11 cellular contexts compared by ENCODE assay signal in the genomic region with DNA sequence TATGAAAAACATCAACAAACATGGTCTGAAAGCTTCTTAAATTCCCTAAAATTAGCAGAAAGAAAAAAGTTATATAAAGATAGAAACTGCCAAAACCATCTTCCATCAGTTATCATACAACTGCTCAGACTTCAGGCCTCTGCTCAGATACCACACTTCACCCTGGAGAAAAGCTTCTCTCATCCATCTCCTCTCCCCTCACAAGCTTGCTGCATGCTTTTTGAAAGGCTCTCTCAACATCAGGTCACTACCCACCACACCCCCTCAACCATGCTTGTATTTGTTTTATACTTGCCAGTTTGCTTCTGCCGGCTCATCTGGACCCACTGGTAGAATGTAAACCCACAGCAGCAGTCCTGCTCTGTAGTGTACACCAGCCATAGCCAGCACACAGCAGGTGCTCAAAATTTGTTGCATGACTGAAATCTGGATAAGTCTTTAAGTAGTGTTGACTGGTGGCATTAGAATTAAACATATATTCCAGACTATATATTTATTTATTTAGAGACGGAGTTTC. TPM values are rescaled to one million over a fixed set of nuclear protein-coding genes. Genes with fewer than 3 reads are reported as not detected.
DNase-seq lines count a peak whose midpoint lies in the region; ATAC-seq and TF ChIP-seq lines count a peak whose summit lies in the region.
"Had no signal": no experiment of that assay in that cellular context is flagged by ENCODE, and none has a peak within 500 bp of the region (broad histone marks: within the 10 kb centered on the region; RNA-seq: fewer than 3 reads in every experiment).

No MANE protein-coding gene starts in this region.

- ATAC-seq in Panc1, result peak; percentile 40; the same call in 1 of the 2 replicates
- no peak for ATAC-seq in stimulated activated naive CD8-positive, alpha-beta T cell treated with anti-CD3 and anti-CD28 coated beads, Interleukin-15, amount 100 ng/mL, for 72 hours
- ATAC-seq: Right ventricle myocardium inferior had no signal

- H3K4me2 ChIP-seq in hepatocyte (peak overlapping the region; percentile 5), MM.1S (ENCODE audit: low read depth, low read length) (no peak overlapping the region), Karpas-422 (ENCODE audit: low read depth, low read length, poor library complexity, severe bottlenecking) (no peak overlapping the region)

- H3K27ac Mint-ChIP-seq in activated naive CD4-positive, alpha-beta T cell treated with anti-CD3 and anti-CD28 coated beads for 36 hours, result peak overlapping the region; percentile 39
- peak overlapping the region; percentile 61 to 76 for H3K27ac Mint-ChIP-seq in stimulated activated naive CD8-positive, alpha-beta T cell treated with anti-CD3 and anti-CD28 coated beads, Interleukin-15, amount 100 ng/mL, for 72 hours

- 82% methylated on average over 2 of the region's 2 CpGs for WGBS in hepatocyte (ENCODE audit: low lambda C conversion rate, missing lambda C conversion rate)

- no peaks in the 10 kb centered on the region for H3K9me2 ChIP-seq in hepatocyte (replicated peaks; ENCODE audit: insufficient read depth)
- no peaks in the 10 kb centered on the region for H3K9me2 ChIP-seq in MM.1S (replicated peaks; ENCODE audit: insufficient read depth, low read length)
- no peaks in the 10 kb centered on the region for H3K9me2 ChIP-seq in Karpas-422 (replicated peaks; ENCODE audit: insufficient read depth, low read length)

- H3K9ac ChIP-seq in MM.1S (ENCODE audit: low read length) (no peak overlapping the region), Karpas-422 (ENCODE audit: low read length) (no peak overlapping the region)

- no peak for TF ChIP-seq CTCF in Panc1 (IDR thresholded peaks at IDR 0.05)
- no peak for TF ChIP-seq CTCF in hepatocyte (IDR thresholded peaks at IDR 0.05; ENCODE audit: poor library complexity)
- TF ChIP-seq CTCF in MM.1S (IDR thresholded peaks at IDR 0.05; ENCODE audit: low read length), result no peak

- no TSS peak for BruUV-seq in Panc1 (replicated peaks; lab: Mats Ljungman, UMichigan)

- intact Hi-C loops in activated naive CD4-positive, alpha-beta T cell treated with anti-CD3 and anti-CD28 coated beads for 36 hours (cut with micrococcal nuclease), result no loop called here
- intact Hi-C loops in Panc1 (cut with micrococcal nuclease; ENCODE audit: unreplicated experiment), result no loop called here

- POLR2A ChIA-PET in Panc1 (lab: Charles Lee), result no interaction called here

- no peak overlapping the region for H2AFZ ChIP-seq in hepatocyte
- no peak overlapping the region for H2AFZ ChIP-seq in MM.1S (ENCODE audit: low read length)
- H2AFZ ChIP-seq in Karpas-422 (ENCODE audit: low read length), result no peak overlapping the region

- peaks cover 100% of the 10 kb centered on the region for H3K79me2 ChIP-seq in hepatocyte
- H3K79me2 ChIP-seq in MM.1S (ENCODE audit: low read length), result peaks cover 97% of the 10 kb centered on the region
- H3K79me2 ChIP-seq in Karpas-422 (ENCODE audit: low read length), result peaks cover 100% of the 10 kb centered on the region

- H3K4me3 ChIP-seq in Panc1 (ENCODE audit: low read depth in 2 of 2, low read length in 2 of 2) (no peak overlapping the region), hepatocyte (no peak overlapping the region), MM.1S (ENCODE audit: low read length) (no peak overlapping the region), Karpas-422 (ENCODE audit: low read length) (no peak overlapping the region)
- H3K4me3 ChIP-seq: uterus had no signal

- DNase-seq in activated naive CD4-positive, alpha-beta T cell treated with anti-CD3 and anti-CD28 coated beads for 36 hours, result no peak
- no peak for DNase-seq in activated naive CD4-positive, alpha-beta T cell (lab: John Stamatoyannopoulos, UW)
- DNase-seq in Panc1 (ENCODE audit: low read depth, low spot score) (no peak), hepatocyte (ENCODE audit: low spot score) (no peak), MM.1S (no peak), C1 segment of cervical spinal cord (lab: John Stamatoyannopoulos, UW) (no peak), Karpas-422 (no peak)
- DNase-seq in stimulated activated naive CD8-positive, alpha-beta T cell treated with anti-CD3 and anti-CD28 coated beads, Interleukin-15, amount 100 ng/mL, for 72 hours, result no peak
- DNase-seq: NCI-H226, uterus had no signal

- H3K4me1 Mint-ChIP-seq in activated naive CD4-positive, alpha-beta T cell treated with anti-CD3 and anti-CD28 coated beads for 36 hours (ENCODE audit: low read depth), result peaks cover 83% of the 10 kb centered on the region
- H3K4me1 Mint-ChIP-seq in stimulated activated naive CD8-positive, alpha-beta T cell treated with anti-CD3 and anti-CD28 coated beads, Interleukin-15, amount 100 ng/mL, for 72 hours, result peaks cover 82% of the 10 kb centered on the region

- H3K36me3 ChIP-seq in Panc1 (ENCODE audit: control insufficient read depth, insufficient read depth, low read length) (peaks cover 24% of the 10 kb centered on the region), hepatocyte (replicated peaks; ENCODE audit: insufficient read depth, low read depth) (no peaks in the 10 kb centered on the region), MM.1S (replicated peaks; ENCODE audit: insufficient read depth, low read length) (no peaks in the 10 kb centered on the region), Karpas-422 (ENCODE audit: insufficient read depth, low read length) (peaks cover 66% of the 10 kb centered on the region)
- H3K36me3 ChIP-seq: uterus had no signal

- H3K4me1 ChIP-seq in Panc1 (ENCODE audit: control insufficient read depth, insufficient read depth, low read length) (peaks cover 34% of the 10 kb centered on the region), hepatocyte (ENCODE audit: insufficient read depth) (peaks cover 24% of the 10 kb centered on the region), MM.1S (ENCODE audit: low read length) (no peaks in the 10 kb centered on the region), Karpas-422 (ENCODE audit: low read length) (peaks cover 11% of the 10 kb centered on the region)

- 0 out of 2 replicates have a peak, but pooled peaks cover 2% of the 10 kb centered on the region for H3F3A ChIP-seq in MM.1S (ENCODE audit: insufficient read depth, low read length)

- H3K4me3 Mint-ChIP-seq in activated naive CD4-positive, alpha-beta T cell treated with anti-CD3 and anti-CD28 coated beads for 36 hours, result peak overlapping the region; percentile 20
- peak overlapping the region in 1 of 2 donors; percentile 18 for H3K4me3 Mint-ChIP-seq in stimulated activated naive CD8-positive, alpha-beta T cell treated with anti-CD3 and anti-CD28 coated beads, Interleukin-15, amount 100 ng/mL, for 72 hours

- H3K27me3 Mint-ChIP-seq in activated naive CD4-positive, alpha-beta T cell treated with anti-CD3 and anti-CD28 coated beads for 36 hours (ENCODE audit: low read depth), result no peaks in the 10 kb centered on the region
- H3K27me3 Mint-ChIP-seq in stimulated activated naive CD8-positive, alpha-beta T cell treated with anti-CD3 and anti-CD28 coated beads, Interleukin-15, amount 100 ng/mL, for 72 hours, result no peaks in the 10 kb centered on the region

- no peaks in the 10 kb centered on the region for H3K27me3 ChIP-seq in Panc1 (ENCODE audit: control insufficient read depth, insufficient read depth, low read length)
- H3K27me3 ChIP-seq in hepatocyte, result no peaks in the 10 kb centered on the region
- H3K27me3 ChIP-seq in MM.1S (replicated peaks; ENCODE audit: insufficient read depth, low read length), result no peaks in the 10 kb centered on the region
- H3K27me3 ChIP-seq in Karpas-422 (ENCODE audit: low read length), result no peaks in the 10 kb centered on the region
- H3K27me3 ChIP-seq: uterus had no signal

- H3K27ac ChIP-seq in Panc1 (ENCODE audit: low read length) (no peak overlapping the region), hepatocyte (no peak overlapping the region), MM.1S (ENCODE audit: low read length) (no peak overlapping the region), Karpas-422 (ENCODE audit: low read length) (no peak overlapping the region)

- no peaks in the 10 kb centered on the region for H3K9me3 Mint-ChIP-seq in activated naive CD4-positive, alpha-beta T cell treated with anti-CD3 and anti-CD28 coated beads for 36 hours
- no peaks in the 10 kb centered on the region for H3K9me3 Mint-ChIP-seq in stimulated activated naive CD8-positive, alpha-beta T cell treated with anti-CD3 and anti-CD28 coated beads, Interleukin-15, amount 100 ng/mL, for 72 hours

- H4K20me1 ChIP-seq in hepatocyte (ENCODE audit: insufficient read depth, poor library complexity, severe bottlenecking) (peaks cover 77% of the 10 kb centered on the region), MM.1S (ENCODE audit: insufficient read depth, low read length) (peaks cover 24% of the 10 kb centered on the region), Karpas-422 (ENCODE audit: insufficient read depth, low read depth, low read length) (peaks cover 75% of the 10 kb centered on the region)

- H3K9me3 ChIP-seq in Panc1 (ENCODE audit: control insufficient read depth, insufficient read depth, low read depth, low read length) (no peaks in the 10 kb centered on the region), hepatocyte (ENCODE audit: low read depth) (no peaks in the 10 kb centered on the region), MM.1S (replicated peaks; ENCODE audit: insufficient read depth, low read length) (no peaks in the 10 kb centered on the region), Karpas-422 (ENCODE audit: low read length) (no peaks in the 10 kb centered on the region)
- H3K9me3 ChIP-seq: uterus had no signal

- peaks cover 61% of the 10 kb centered on the region for H3K36me3 Mint-ChIP-seq in activated naive CD4-positive, alpha-beta T cell treated with anti-CD3 and anti-CD28 coated beads for 36 hours (ENCODE audit: low read depth)

- in situ Hi-C loops in Panc1 (cut with HindIII; ENCODE audit: low pct_unique_long_range_greater_than_20kb, low sequenced_read_pairs), result no loop called here

- CTCF ChIA-PET in activated naive CD4-positive, alpha-beta T cell treated with anti-CD3 and anti-CD28 coated beads for 36 hours (lab: Charles Lee), result interaction anchor here (1.3 kb wide), 1 partner anchor 154 kb away, joined by 5 read pairs; no protein-coding TSS in a partner anchor
- CTCF ChIA-PET in Panc1 (lab: Charles Lee), result no interaction called here

RNA-seq across cellular contexts. Expression of a gene that starts 8.8 kb away (rescaled TPM):
- 100 to 1,000 TPM; 280 to 285 TPM for total RNA-seq in activated naive CD4-positive, alpha-beta T cell treated with anti-CD3 and anti-CD28 coated beads for 36 hours
- 219 TPM for total RNA-seq in Panc1 (2021; ENCODE audit: unreplicated experiment)
- polyA plus RNA-seq in Panc1 (2012; ENCODE audit: insufficient read length), result 153 TPM
- total RNA-seq in hepatocyte, result 134 and 150 TPM in 2 replicates
- polyA plus RNA-seq in hepatocyte, result 43.5 and 47.9 TPM in 2 replicates
- total RNA-seq in Karpas-422 (2014; rRNA removed; shearing (Covaris generic); ENCODE audit: low replicate concordance), result 128 and 248 TPM in 2 replicates

RNA-seq across cellular contexts. Expression of a gene that starts 45.0 kb away (rescaled TPM):
- 1 to 10 TPM; 2.6 to 3.1 TPM for total RNA-seq in activated naive CD4-positive, alpha-beta T cell treated with anti-CD3 and anti-CD28 coated beads for 36 hours
- total RNA-seq in Panc1 (2021; ENCODE audit: unreplicated experiment) (0.87 TPM), hepatocyte (1.8 and 5.8 TPM in 2 replicates)
- 1.2 TPM for polyA plus RNA-seq in Panc1 (2012; ENCODE audit: insufficient read length)
- 5.6 and 8.9 TPM in 2 replicates for polyA plus RNA-seq in hepatocyte
- total RNA-seq in Karpas-422 (2014; rRNA removed; shearing (Covaris generic); ENCODE audit: low replicate concordance), result 5.1 and 11.5 TPM in 2 replicates
